9 cellular contexts compared by ENCODE assay signal in genomic region chr12:65685514-65685913, GRCh38.
DNase-seq lines count a peak whose midpoint lies in the region; ATAC-seq and TF ChIP-seq lines count a peak whose summit lies in the region.
"Had no signal": no experiment of that assay in that cellular context is flagged by ENCODE, and none has a peak within 500 bp of the region (broad histone marks: within the 10 kb centered on the region; RNA-seq: fewer than 3 reads in every experiment).

No MANE protein-coding gene starts in this region.

- ATAC-seq in HG03039 (IDR thresholded peaks at IDR 0.05; ENCODE audit: unreplicated experiment) = no peak
- no peak for ATAC-seq in HG02798 (IDR thresholded peaks at IDR 0.05; ENCODE audit: poor library complexity, unreplicated experiment)
- no peak for ATAC-seq in GM19455 (IDR thresholded peaks at IDR 0.05; ENCODE audit: unreplicated experiment)

- TF ChIP-seq CTCF in GM12875 (IDR thresholded peaks at IDR 0.05; ENCODE audit: borderline replicate concordance, insufficient read depth, low read depth, low read length) (peak; percentile 37; the same call in 1 of the 2 replicates), epithelial cell of proximal tubule (conservative IDR thresholded peaks at IDR 0.05; ENCODE audit: low read depth, low read length) (peak; percentile 74)

- H3K4me3 ChIP-seq in GM12875 (ENCODE audit: low read depth, low read length) (no peak overlapping the region), epithelial cell of proximal tubule (ENCODE audit: low read depth, low read length) (no peak overlapping the region)
- H3K4me3 ChIP-seq: pancreas had no signal

- DNase-seq in NCI-H82 (lab: John Stamatoyannopoulos, UW) (peak; percentile 61), epithelial cell of proximal tubule (ENCODE audit: low read depth) (no peak), renal cortical epithelial cell (ENCODE audit: low read depth) (peak; percentile 44)
- DNase-seq: activated T-cell treated with anti-CD3 and anti-CD28 coated beads, Interleukin-2, amount 50 U/mL, for 1 hour; pancreas had no signal
